ENCODE assay signal across 1 cellular context in the genomic region with DNA sequence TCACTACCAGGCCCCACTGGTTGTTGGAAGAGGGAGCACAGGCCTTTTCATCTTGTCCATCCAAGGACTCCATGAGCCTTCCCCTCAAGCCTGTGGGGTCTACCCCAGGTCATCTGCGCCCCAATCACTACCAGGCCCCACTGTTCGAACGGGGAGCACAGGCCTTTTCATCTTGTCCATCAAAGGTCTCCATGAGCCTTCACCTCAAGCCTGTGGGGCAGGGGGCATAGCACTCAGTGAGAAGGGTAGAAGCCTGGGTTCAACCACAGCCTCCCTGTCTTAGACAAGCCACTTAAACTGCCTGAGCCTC.
TF ChIP-seq lines count a peak whose summit lies in the region.

No MANE protein-coding gene starts in this region.

TF ChIP-seq in WTC11, 78 proteins besides CTCF, POLR2A, EP300 and RAD21 (continued from another document):
- TF ChIP-seq SP1 (CRISPR knock-in tag; conservative IDR thresholded peaks at IDR 0.05) (no peak), PRDM15 (CRISPR knock-in tag; IDR thresholded peaks at IDR 0.05) (no peak)
- TF ChIP-seq, protein P1, sequence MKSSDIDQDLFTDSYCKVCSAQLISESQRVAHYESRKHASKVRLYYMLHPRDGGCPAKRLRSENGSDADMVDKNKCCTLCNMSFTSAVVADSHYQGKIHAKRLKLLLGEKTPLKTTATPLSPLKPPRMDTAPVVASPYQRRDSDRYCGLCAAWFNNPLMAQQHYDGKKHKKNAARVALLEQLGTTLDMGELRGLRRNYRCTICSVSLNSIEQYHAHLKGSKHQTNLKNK (CRISPR knock-in tag; IDR thresholded peaks at IDR 0.05) = no peak
